ENCODE assay signal across 9 cellular contexts in genomic region chr1:244163861-244164562, GRCh38.
DNase-seq lines count a peak whose midpoint lies in the region; ATAC-seq and TF ChIP-seq lines count a peak whose summit lies in the region.
"Had no signal": no experiment of that assay in that cellular context is flagged by ENCODE, and none has a peak within 500 bp of the region (broad histone marks: within the 10 kb centered on the region; RNA-seq: fewer than 3 reads in every experiment).

No MANE protein-coding gene starts in this region.

- H3K36me3 ChIP-seq in Panc1 (ENCODE audit: control insufficient read depth, insufficient read depth, low read length): no peaks in the 10 kb centered on the region

- WGBS in lower leg skin, 2 donors: 63 to 65% methylated on average over 9 of the region's 9 CpGs

- TF ChIP-seq CTCF in Panc1 (IDR thresholded peaks at IDR 0.05): no peak
- TF ChIP-seq CTCF in nephron progenitor cell (IDR thresholded peaks at IDR 0.05): no peak
- no peak for TF ChIP-seq CTCF in lower leg skin (IDR thresholded peaks at IDR 0.05)

- no peaks in the 10 kb centered on the region for H3K27me3 ChIP-seq in Panc1 (ENCODE audit: control insufficient read depth, insufficient read depth, low read length)

- H3K36me3 Mint-ChIP-seq in nephron progenitor cell (ENCODE audit: low read depth): no peaks in the 10 kb centered on the region
- no peaks in the 10 kb centered on the region for H3K36me3 Mint-ChIP-seq in activated naive CD8-positive, alpha-beta T cell treated with anti-CD3 and anti-CD28 coated beads for 36 hours

- peak; percentile 96 for ATAC-seq in Panc1

- no TSS peak for BruUV-seq in Panc1 (replicated peaks; lab: Mats Ljungman, UMichigan)

- peaks cover 5% of the 10 kb centered on the region for H3K4me1 Mint-ChIP-seq in nephron progenitor cell
- H3K4me1 Mint-ChIP-seq in activated naive CD8-positive, alpha-beta T cell treated with anti-CD3 and anti-CD28 coated beads for 36 hours: no peaks in the 10 kb centered on the region

- peaks cover 9% of the 10 kb centered on the region; the same call in 1 of the 2 replicates for H3K4me1 ChIP-seq in Panc1 (ENCODE audit: control insufficient read depth, insufficient read depth, low read length)

- DNase-seq in EH (ENCODE audit: low read depth): peak; percentile 99
- peak; percentile 50 for DNase-seq in Panc1 (ENCODE audit: low read depth, low spot score)
- DNase-seq in fibroblast of gingiva (ENCODE audit: low read depth): peak; percentile 88
- no peak for DNase-seq in nephron progenitor cell
- DNase-seq in activated naive CD8-positive, alpha-beta T cell treated with anti-CD3 and anti-CD28 coated beads for 36 hours: no peak
- no peak for DNase-seq in lower leg skin (ENCODE audit: low spot score in 2 of 2)
- no peak for DNase-seq in GDM1 (lab: John Stamatoyannopoulos, UW)
- no peak for DNase-seq in DMS153 (lab: John Stamatoyannopoulos, UW)

- no peak for TF ChIP-seq POLR2A in lower leg skin (IDR thresholded peaks at IDR 0.05)

- CTCF ChIA-PET in Panc1 (lab: Charles Lee): no interaction called here

- peak overlapping the region; percentile 21 for H3K27ac Mint-ChIP-seq in nephron progenitor cell
- H3K27ac Mint-ChIP-seq in activated naive CD8-positive, alpha-beta T cell treated with anti-CD3 and anti-CD28 coated beads for 36 hours: no peak overlapping the region

- H3K27me3 Mint-ChIP-seq in nephron progenitor cell (ENCODE audit: low read depth, poor library complexity): peaks cover 6% of the 10 kb centered on the region
- no peaks in the 10 kb centered on the region for H3K27me3 Mint-ChIP-seq in activated naive CD8-positive, alpha-beta T cell treated with anti-CD3 and anti-CD28 coated beads for 36 hours

- no peak overlapping the region for H3K4me3 ChIP-seq in Panc1 (ENCODE audit: low read depth in 2 of 2, low read length in 2 of 2)
- no peak overlapping the region for H3K4me3 ChIP-seq in lower leg skin (ENCODE audit: low read depth, poor library complexity, severe bottlenecking)

- H3K9me3 Mint-ChIP-seq in nephron progenitor cell: no peaks in the 10 kb centered on the region
- H3K9me3 Mint-ChIP-seq in activated naive CD8-positive, alpha-beta T cell treated with anti-CD3 and anti-CD28 coated beads for 36 hours: no peaks in the 10 kb centered on the region

- no peak overlapping the region for H3K4me3 Mint-ChIP-seq in nephron progenitor cell
- H3K4me3 Mint-ChIP-seq in activated naive CD8-positive, alpha-beta T cell treated with anti-CD3 and anti-CD28 coated beads for 36 hours: no peak overlapping the region

- H3K9me3 ChIP-seq in Panc1 (ENCODE audit: control insufficient read depth, insufficient read depth, low read depth, low read length): no peaks in the 10 kb centered on the region; the same call in 1 of the 2 replicates

- in situ Hi-C loops in Panc1 (cut with HindIII; ENCODE audit: low pct_unique_long_range_greater_than_20kb, low sequenced_read_pairs): no loop called here

- intact Hi-C loops in Panc1 (cut with micrococcal nuclease; ENCODE audit: unreplicated experiment) (no loop called here), lower leg skin (cut with DNase I; ENCODE audit: low total_unique reads) (no loop called here)

- POLR2A ChIA-PET in Panc1 (lab: Charles Lee): no interaction called here

- peak overlapping the region; percentile 59; the same call in 1 of the 2 replicates for H3K27ac ChIP-seq in Panc1 (ENCODE audit: low read length)
- H3K27ac ChIP-seq: VCaP had no signal

Comparison
In these comparisons a context has a peak if more than half of its experiments do, and no peak if none do; other contexts are left out.
1. DNase-seq: peak in EH (single experiment), Panc1 (single experiment) and fibroblast of gingiva (single experiment); none in nephron progenitor cell (single experiment), activated naive CD8-positive, alpha-beta T cell treated with anti-CD3 and anti-CD28 coated beads for 36 hours (single experiment), lower leg skin (0 of 2), GDM1 (single experiment) and DMS153 (single experiment).